Comparison of ENCODE assay signal across 16 cellular contexts in the genomic region with DNA sequence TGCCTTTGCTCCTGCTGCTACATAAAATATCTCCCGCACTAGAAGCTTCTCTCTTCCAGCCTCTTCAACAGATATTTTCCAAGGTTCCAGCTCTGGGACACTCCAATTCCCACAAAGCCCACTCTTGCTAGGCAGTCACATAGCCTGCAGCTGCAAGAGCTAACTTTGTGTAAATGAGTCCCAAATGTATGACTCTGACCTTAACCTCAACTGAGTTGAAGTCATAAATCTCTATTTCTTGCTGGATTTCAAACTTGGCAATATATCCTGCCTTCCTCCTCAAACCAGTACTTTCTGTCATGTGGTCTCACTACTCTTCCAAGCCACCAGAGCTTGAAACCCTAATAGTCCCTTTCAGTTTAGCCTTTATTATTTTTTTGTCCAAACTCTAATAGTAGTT.
A peak's percentile ranks its signal among the peaks of the same experiment; 100 is the strongest.
DNase-seq lines count a peak whose midpoint lies in the region; ATAC-seq and TF ChIP-seq lines count a peak whose summit lies in the region.
"Had no signal": no experiment of that assay in that cellular context is flagged by ENCODE, and none has a peak within 500 bp of the region (broad histone marks: within the 10 kb centered on the region; RNA-seq: fewer than 3 reads in every experiment).

No MANE protein-coding gene starts in this region.

- H3K4me1 ChIP-seq in aorta (ENCODE audit: control insufficient read depth in 1 of 2, insufficient read depth in 2 of 2, low read length in 2 of 2), result peaks cover 2 to 3% of the 10 kb centered on the region in 2 donors
- H3K4me1 ChIP-seq: HAP-1 had no signal

- peaks cover 7% of the 10 kb centered on the region for H3K4me1 Mint-ChIP-seq in nephron
- no peaks in the 10 kb centered on the region for H3K4me1 Mint-ChIP-seq in activated CD8-positive, alpha-beta T cell treated with anti-CD3 and anti-CD28 coated beads for 36 hours (ENCODE audit: low read depth)

- H3K36me3 ChIP-seq in brain microvascular endothelial cell (replicated peaks) (no peaks in the 10 kb centered on the region), aorta (ENCODE audit: control insufficient read depth in 1 of 2, insufficient read depth in 2 of 2, low read length in 1 of 2) (no peaks in the 10 kb centered on the region)
- H3K36me3 ChIP-seq: HAP-1 had no signal

- TF ChIP-seq CTCF in brain microvascular endothelial cell (IDR thresholded peaks at IDR 0.05; ENCODE audit: low read depth, low read length, missing control alignments) (no peak), nephron (IDR thresholded peaks at IDR 0.05; ENCODE audit: unreplicated experiment in 3 of 3) (no peak)
- TF ChIP-seq CTCF in activated CD8-positive, alpha-beta T cell treated with anti-CD3 and anti-CD28 coated beads for 36 hours (IDR thresholded peaks at IDR 0.05), result no peak

- no peaks in the 10 kb centered on the region for H3K36me3 Mint-ChIP-seq in nephron (ENCODE audit: low read depth)
- no peaks in the 10 kb centered on the region for H3K36me3 Mint-ChIP-seq in activated CD8-positive, alpha-beta T cell treated with anti-CD3 and anti-CD28 coated beads for 36 hours (ENCODE audit: low read depth)

- peaks cover 3% of the 10 kb centered on the region for H3K9me3 Mint-ChIP-seq in nephron
- H3K9me3 Mint-ChIP-seq in activated CD8-positive, alpha-beta T cell treated with anti-CD3 and anti-CD28 coated beads for 36 hours, result no peaks in the 10 kb centered on the region
- H3K9me3 Mint-ChIP-seq: CD4-positive, alpha-beta T cell had no signal

- peak overlapping the region; percentile 20 to 78 (median 65) for H3K27ac Mint-ChIP-seq in nephron
- H3K27ac Mint-ChIP-seq in activated CD8-positive, alpha-beta T cell treated with anti-CD3 and anti-CD28 coated beads for 36 hours, result no peak overlapping the region
- H3K27ac Mint-ChIP-seq: CD4-positive, alpha-beta T cell had no signal

- H3K27ac ChIP-seq in brain microvascular endothelial cell, result peak overlapping the region; percentile 15
- H3K27ac ChIP-seq in aorta (ENCODE audit: low read depth in 1 of 2, low read length in 2 of 2), result no peak overlapping the region

- H3K27me3 Mint-ChIP-seq in nephron (ENCODE audit: low read depth), result no peaks in the 10 kb centered on the region
- no peaks in the 10 kb centered on the region for H3K27me3 Mint-ChIP-seq in activated CD8-positive, alpha-beta T cell treated with anti-CD3 and anti-CD28 coated beads for 36 hours
- H3K27me3 Mint-ChIP-seq: CD4-positive, alpha-beta T cell had no signal

- peak; percentile 1 for DNase-seq in GM03348 (ENCODE audit: low spot score)
- DNase-seq in brain microvascular endothelial cell, result no peak
- no peak for DNase-seq in aorta
- no peak for DNase-seq in activated CD8-positive, alpha-beta T cell treated with anti-CD3 and anti-CD28 coated beads for 36 hours
- no peak for DNase-seq in NK-92 (lab: John Stamatoyannopoulos, UW; ENCODE audit: unreplicated experiment)
- DNase-seq: CD4-positive, alpha-beta T cell; DMS79 treated with DMSO at 0.1 percent for 48 hours; GF-D8; IMR-90; NCI-H1436; NCI-H2081; NCI-H510A treated with DMSO at 0.1 percent for 48 hours; SHP77 treated with DMSO at 0.1 percent for 48 hours had no signal

- peak; percentile 44 for ATAC-seq in aorta (ENCODE audit: low FRiP score)
- no peak for ATAC-seq in activated CD8-positive, alpha-beta T cell treated with anti-CD3 and anti-CD28 coated beads for 36 hours
- no peak for ATAC-seq in GM21717 (IDR thresholded peaks at IDR 0.05; ENCODE audit: unreplicated experiment)

- intact Hi-C loops in aorta (cut with DNase I), result no loop called here
- intact Hi-C loops in activated CD8-positive, alpha-beta T cell treated with anti-CD3 and anti-CD28 coated beads for 36 hours (cut with micrococcal nuclease), result no loop called here

- CTCF ChIA-PET in activated CD8-positive, alpha-beta T cell treated with anti-CD3 and anti-CD28 coated beads for 36 hours (lab: Charles Lee), result no interaction called here

- H3K4me3 Mint-ChIP-seq in nephron, result no peak overlapping the region
- no peak overlapping the region for H3K4me3 Mint-ChIP-seq in activated CD8-positive, alpha-beta T cell treated with anti-CD3 and anti-CD28 coated beads for 36 hours
- H3K4me3 Mint-ChIP-seq: CD4-positive, alpha-beta T cell had no signal

- H3K4me3 ChIP-seq in brain microvascular endothelial cell (ENCODE audit: low read depth, low read length), result no peak overlapping the region
- no peak overlapping the region for H3K4me3 ChIP-seq in aorta (ENCODE audit: low read length in 2 of 2)
- H3K4me3 ChIP-seq: HAP-1 had no signal

- in situ Hi-C loops in brain microvascular endothelial cell (cut with HindIII; ENCODE audit: low pct_ligation_motif_present, low sequenced_read_pairs), result no loop called here

- H3K27me3 ChIP-seq in brain microvascular endothelial cell (replicated peaks), result no peaks in the 10 kb centered on the region
- no peaks in the 10 kb centered on the region for H3K27me3 ChIP-seq in aorta (ENCODE audit: control insufficient read depth in 1 of 2, insufficient read depth in 2 of 2, low read length in 1 of 2)

- no peaks in the 10 kb centered on the region for H3K9me3 ChIP-seq in aorta (ENCODE audit: control insufficient read depth, low read length)
- H3K9me3 ChIP-seq: HAP-1 had no signal

- WGBS in aorta, 2 donors, result 35 to 36% methylated on average over 1 of the region's 1 CpG

- POLR2A ChIA-PET in activated CD8-positive, alpha-beta T cell treated with anti-CD3 and anti-CD28 coated beads for 36 hours (lab: Charles Lee), result no interaction called here
